ENCODE assay signal across 10 cellular contexts in the genomic region with DNA sequence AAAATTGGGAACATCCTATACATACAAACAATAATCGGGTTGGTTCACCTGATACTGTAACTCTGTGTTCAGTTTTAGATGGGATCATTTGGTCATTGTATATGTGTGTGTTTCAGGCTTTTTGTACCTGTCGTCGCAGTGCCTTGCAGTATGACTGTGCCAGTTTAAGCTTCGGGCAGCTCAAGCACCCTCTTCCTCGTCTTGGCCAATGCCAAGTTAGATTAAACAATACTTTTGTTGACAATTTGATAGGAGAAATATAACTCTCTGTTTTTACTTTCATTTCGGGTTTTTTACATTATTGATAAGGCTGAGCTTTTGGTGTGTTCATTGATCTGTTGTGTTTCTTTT. TPM values are rescaled to one million over a fixed set of nuclear protein-coding genes. Genes with fewer than 3 reads are reported as not detected.
A peak's percentile ranks its signal among the peaks of the same experiment; 100 is the strongest.
DNase-seq lines count a peak whose midpoint lies in the region; ATAC-seq, FAIRE-seq and TF ChIP-seq lines count a peak whose summit lies in the region.
"Had no signal": no experiment of that assay in that cellular context is flagged by ENCODE, and none has a peak within 500 bp of the region (broad histone marks: within the 10 kb centered on the region; RNA-seq: fewer than 3 reads in every experiment).

No MANE protein-coding gene starts in this region.

- no peaks in the 10 kb centered on the region for H3K36me3 ChIP-seq in astrocyte (ENCODE audit: insufficient read depth, low read length)
- no peaks in the 10 kb centered on the region for H3K36me3 ChIP-seq in upper lobe of left lung

- no peaks in the 10 kb centered on the region for H3K9me3 Mint-ChIP-seq in activated T-cell treated with anti-CD3 and anti-CD28 coated beads, Interleukin-2, amount 50 U/mL, for 72 hours
- H3K9me3 Mint-ChIP-seq in astrocyte (ENCODE audit: unreplicated experiment) (no peaks in the 10 kb centered on the region), memory B cell (no peaks in the 10 kb centered on the region)
- H3K9me3 Mint-ChIP-seq: dendritic cell treated with granulocyte-macrophage colony-stimulating factor and Interleukin-4, amounts not matched to agents 40 ng/mL and 50 ng/mL, for 4 days had no signal

- TF ChIP-seq CTCF in astrocyte (IDR thresholded peaks at IDR 0.05; ENCODE audit: insufficient read depth, low read depth, low read length) (no peak), upper lobe of left lung (IDR thresholded peaks at IDR 0.05) (no peak)

- no peak for DNase-seq in activated T-cell treated with anti-CD3 and anti-CD28 coated beads, Interleukin-2, amount 50 U/mL, for 72 hours
- no peak for DNase-seq in activated T-cell treated with anti-CD3 and anti-CD28 coated beads, Interleukin-2, amount 50 U/mL, for 1 hour
- DNase-seq in astrocyte (ENCODE audit: low read depth) (no peak), memory B cell (ENCODE audit: low spot score in 2 of 2) (no peak), upper lobe of left lung (peak in 1 of 2 donors; percentile 48), A172 (ENCODE audit: low spot score) (no peak), 8988T (no peak), HT-29 (ENCODE audit: low spot score) (no peak)
- DNase-seq: NCI-H524 treated with DMSO at 0.1 percent for 48 hours had no signal

- H3K4me3 Mint-ChIP-seq in activated T-cell treated with anti-CD3 and anti-CD28 coated beads, Interleukin-2, amount 50 U/mL, for 72 hours: peak overlapping the region; percentile 75 to 98
- H3K4me3 Mint-ChIP-seq in astrocyte (ENCODE audit: unreplicated experiment) (no peak overlapping the region), memory B cell (peak overlapping the region; percentile 29)
- H3K4me3 Mint-ChIP-seq: dendritic cell treated with granulocyte-macrophage colony-stimulating factor and Interleukin-4, amounts not matched to agents 40 ng/mL and 50 ng/mL, for 4 days had no signal

- no peaks in the 10 kb centered on the region for H3K27me3 ChIP-seq in astrocyte (ENCODE audit: insufficient read depth, low read length)
- no peaks in the 10 kb centered on the region for H3K27me3 ChIP-seq in upper lobe of left lung

- peaks cover 50% of the 10 kb centered on the region for H3K4me1 Mint-ChIP-seq in activated T-cell treated with anti-CD3 and anti-CD28 coated beads, Interleukin-2, amount 50 U/mL, for 72 hours (ENCODE audit: low read depth)
- H3K4me1 Mint-ChIP-seq in astrocyte (ENCODE audit: low read depth, unreplicated experiment) (peaks cover 12% of the 10 kb centered on the region), memory B cell (peaks cover 23% of the 10 kb centered on the region)

- H3K9me3 ChIP-seq in astrocyte (ENCODE audit: insufficient read depth, low read depth, low read length) (no peaks in the 10 kb centered on the region), upper lobe of left lung (no peaks in the 10 kb centered on the region)

- no peak overlapping the region for H3K27ac ChIP-seq in astrocyte (ENCODE audit: low read depth, low read length)
- H3K27ac ChIP-seq in upper lobe of left lung: peak overlapping the region; percentile 41 to 90 (median 74)

- WGBS in upper lobe of left lung, 2 donors: 17 to 22% methylated on average over 6 of the region's 6 CpGs

- no peak for TF ChIP-seq EP300 in upper lobe of left lung (IDR thresholded peaks at IDR 0.05)

- no peaks in the 10 kb centered on the region for H3K27me3 Mint-ChIP-seq in activated T-cell treated with anti-CD3 and anti-CD28 coated beads, Interleukin-2, amount 50 U/mL, for 72 hours (ENCODE audit: low read depth)
- H3K27me3 Mint-ChIP-seq in astrocyte (ENCODE audit: low read depth, unreplicated experiment) (no peaks in the 10 kb centered on the region), memory B cell (no peaks in the 10 kb centered on the region)
- H3K27me3 Mint-ChIP-seq: dendritic cell treated with granulocyte-macrophage colony-stimulating factor and Interleukin-4, amounts not matched to agents 40 ng/mL and 50 ng/mL, for 4 days had no signal

- TF ChIP-seq POLR2A in upper lobe of left lung (IDR thresholded peaks at IDR 0.05): no peak

- ATAC-seq in activated T-cell treated with anti-CD3 and anti-CD28 coated beads, Interleukin-2, amount 50 U/mL, for 72 hours (replicated peaks in 1 of 2): peak; percentile 4 to 30
- no peak for ATAC-seq in memory B cell (ENCODE audit: low read depth)
- no peak for ATAC-seq in upper lobe of left lung (ENCODE audit: low FRiP score in 2 of 2)

- peaks cover 19% of the 10 kb centered on the region for H3K4me1 ChIP-seq in astrocyte (ENCODE audit: insufficient read depth, low read length)
- peaks cover 26 to 41% (median 29%) of the 10 kb centered on the region in 4 donors for H3K4me1 ChIP-seq in upper lobe of left lung

- FAIRE-seq in astrocyte (lab: Jason Lieb, UNC): no peak

- H3K4me2 ChIP-seq in astrocyte (ENCODE audit: low read length): peak overlapping the region; percentile 40

- no peaks in the 10 kb centered on the region for H4K20me1 ChIP-seq in astrocyte (ENCODE audit: insufficient read depth, low read length)

- H3K9ac ChIP-seq in astrocyte (ENCODE audit: low read length): no peak overlapping the region

- no peaks in the 10 kb centered on the region for H3K79me2 ChIP-seq in astrocyte (ENCODE audit: insufficient read depth, low read length)

- H2AFZ ChIP-seq in astrocyte (ENCODE audit: low read depth, low read length): no peak overlapping the region

- H3K27ac Mint-ChIP-seq in activated T-cell treated with anti-CD3 and anti-CD28 coated beads, Interleukin-2, amount 50 U/mL, for 72 hours: peak overlapping the region; percentile 91
- H3K27ac Mint-ChIP-seq in astrocyte (ENCODE audit: unreplicated experiment): no peak overlapping the region
- H3K27ac Mint-ChIP-seq in memory B cell: peak overlapping the region; percentile 86
- H3K27ac Mint-ChIP-seq: dendritic cell treated with granulocyte-macrophage colony-stimulating factor and Interleukin-4, amounts not matched to agents 40 ng/mL and 50 ng/mL, for 4 days had no signal

- H3K4me3 ChIP-seq in astrocyte (ENCODE audit: insufficient read depth, low read depth, low read length): no peak overlapping the region
- peak overlapping the region in 2 of 4 donors; percentile 17 to 31 for H3K4me3 ChIP-seq in upper lobe of left lung

- no peaks in the 10 kb centered on the region for H3K36me3 Mint-ChIP-seq in activated T-cell treated with anti-CD3 and anti-CD28 coated beads, Interleukin-2, amount 50 U/mL, for 72 hours (ENCODE audit: insufficient read depth in 2 of 2)
- H3K36me3 Mint-ChIP-seq in astrocyte (ENCODE audit: low read depth, unreplicated experiment) (no peaks in the 10 kb centered on the region), memory B cell (no peaks in the 10 kb centered on the region)

RNA-seq across cellular contexts. Expression of gene ARHGAP17, which starts 37.0 kb away (rescaled TPM):
- 10 to 100 TPM; 66.8 to 70.9 TPM for total RNA-seq in activated T-cell treated with anti-CD3 and anti-CD28 coated beads, Interleukin-2, amount 50 U/mL, for 72 hours
- total RNA-seq in astrocyte: 71.2 and 75.2 TPM in 2 replicates
- 10 to 100 TPM; 45.1 to 86.6 (median 54.6) TPM for total RNA-seq in upper lobe of left lung
- total RNA-seq in A172 (2014; rRNA removed; shearing (Covaris generic)): 51.9 and 58.7 TPM in 2 replicates
- total RNA-seq in HT-29 (2014; rRNA removed; shearing (Covaris generic)): 8.5 and 9.7 TPM in 2 replicates

RNA-seq across cellular contexts. Expression of gene LCMT1, which starts 59.4 kb away (rescaled TPM):
- total RNA-seq in activated T-cell treated with anti-CD3 and anti-CD28 coated beads, Interleukin-2, amount 50 U/mL, for 72 hours: 10 to 100 TPM; 43.7 to 50.1 TPM
- total RNA-seq in astrocyte (46.9 and 52.1 TPM in 2 replicates), upper lobe of left lung (10 to 100 TPM; 20.8 to 37.8 (median 31.7) TPM)
- 58.6 and 61.4 TPM in 2 replicates for total RNA-seq in A172 (2014; rRNA removed; shearing (Covaris generic))
- 24.1 and 26.0 TPM in 2 replicates for total RNA-seq in HT-29 (2014; rRNA removed; shearing (Covaris generic))

Comparison
In these comparisons a context has a peak if more than half of its experiments do, and no peak if none do; other contexts are left out.
1. ATAC-seq: peak in activated T-cell treated with anti-CD3 and anti-CD28 coated beads, Interleukin-2, amount 50 U/mL, for 72 hours (2 of 2); none in memory B cell (single experiment) and upper lobe of left lung (0 of 2).